22 cellular contexts compared by ENCODE assay signal in the genomic region with DNA sequence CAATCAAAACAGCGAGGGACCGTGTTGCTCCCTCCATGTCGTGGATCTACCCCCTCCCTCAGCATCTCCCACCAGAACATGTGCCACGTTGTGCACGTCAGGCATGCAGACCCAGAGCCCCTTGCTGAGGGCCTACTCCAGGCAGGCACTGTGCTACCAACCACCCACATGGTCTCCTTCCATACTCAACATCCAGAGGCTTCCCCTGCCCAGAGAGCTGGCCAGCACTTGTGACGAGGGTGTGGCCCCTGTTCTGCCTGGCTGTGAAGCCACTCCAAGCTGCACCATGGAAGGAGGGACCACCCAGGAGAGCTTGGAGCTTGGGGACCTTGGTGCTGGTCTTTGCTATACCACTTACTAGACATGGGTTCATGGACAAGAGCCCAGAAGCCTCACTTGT.
"Had no signal": no experiment of that assay in that cellular context is flagged by ENCODE, and none has a peak within 500 bp of the region (broad histone marks: within the 10 kb centered on the region; RNA-seq: fewer than 3 reads in every experiment).

No MANE protein-coding gene starts in this region.

- H3K9me3 Mint-ChIP-seq: activated CD4-positive, alpha-beta T cell treated with anti-CD3 and anti-CD28 coated beads, Interleukin-2, amount 10 ng/mL, durations not matched to agents 7 days and 5 days; activated CD8-positive, alpha-beta T cell treated with anti-CD3 and anti-CD28 coated beads for 36 hours; activated naive CD4-positive, alpha-beta T cell treated with anti-CD3 and anti-CD28 coated beads, Interleukin-2, amount 50 U/mL, for 72 hours; activated T-helper 17 cell treated with anti-CD3 and anti-CD28 coated beads, Interleukin-2, amount 50 U/mL, for 72 hours; central memory CD8-positive, alpha-beta T cell; endodermal cell; mesothelial cell of epicardium; natural killer cell; T-cell; T-helper 2 cell treated with Interferon-gamma antibody and Interleukin-4, amounts not matched to agents 5 μg/mL and 100 μg/mL, for 36 hours had no signal

- DNase-seq: activated CD4-positive, CD25-positive, alpha-beta regulatory T cell treated with anti-CD3 and anti-CD28 coated beads, Interleukin-2, amount 50 U/mL, for 72 hours; activated T-cell treated with anti-CD3 and anti-CD28 coated beads, Interleukin-2, amount 50 U/mL, for 1 hour; aorta; endodermal cell; heart right ventricle; kidney; natural killer cell; stimulated activated CD4-positive, alpha-beta T cell treated with anti-CD3 and anti-CD28 coated beads, Interleukin-2, amount 100 ng/mL, for 48 hours; stimulated activated naive CD4-positive, alpha-beta T cell; T-cell; thyroid gland; uterus had no signal

- H3K27me3 ChIP-seq: heart right ventricle, thyroid gland, uterus had no signal

- H3K79me2 ChIP-seq: parathyroid adenoma had no signal

- H3K4me3 ChIP-seq: heart right ventricle, thyroid gland, uterus had no signal

- H3K27ac ChIP-seq: neutrophil, parathyroid adenoma, thyroid gland, VCaP had no signal

- H3K9me3 ChIP-seq: heart right ventricle, neutrophil, thyroid gland, uterus had no signal

- H3K36me3 ChIP-seq: heart right ventricle, neutrophil, thyroid gland, uterus had no signal

- H2AFZ ChIP-seq: parathyroid adenoma had no signal

- H3K4me3 Mint-ChIP-seq: activated CD4-positive, alpha-beta T cell treated with anti-CD3 and anti-CD28 coated beads, Interleukin-2, amount 10 ng/mL, durations not matched to agents 7 days and 5 days; activated CD8-positive, alpha-beta T cell treated with anti-CD3 and anti-CD28 coated beads for 36 hours; activated T-helper 17 cell treated with anti-CD3 and anti-CD28 coated beads, Interleukin-2, amount 50 U/mL, for 72 hours; central memory CD8-positive, alpha-beta T cell; endodermal cell; mesothelial cell of epicardium; natural killer cell; T-cell; T-helper 2 cell treated with Interferon-gamma antibody and Interleukin-4, amounts not matched to agents 5 μg/mL and 100 μg/mL, for 36 hours had no signal

- H3K4me1 ChIP-seq: thyroid gland had no signal

- H3K4me1 Mint-ChIP-seq: activated CD4-positive, alpha-beta T cell treated with anti-CD3 and anti-CD28 coated beads, Interleukin-2, amount 10 ng/mL, durations not matched to agents 7 days and 5 days; activated T-helper 17 cell treated with anti-CD3 and anti-CD28 coated beads, Interleukin-2, amount 50 U/mL, for 72 hours; central memory CD8-positive, alpha-beta T cell; natural killer cell; T-cell had no signal

- H3K36me3 Mint-ChIP-seq: activated naive CD4-positive, alpha-beta T cell treated with anti-CD3 and anti-CD28 coated beads, Interleukin-2, amount 50 U/mL, for 72 hours; mesothelial cell of epicardium; natural killer cell; T-cell had no signal

- ATAC-seq: natural killer cell, T-cell had no signal

- H3K27ac Mint-ChIP-seq: activated CD4-positive, alpha-beta T cell treated with anti-CD3 and anti-CD28 coated beads, Interleukin-2, amount 10 ng/mL, durations not matched to agents 7 days and 5 days; activated CD8-positive, alpha-beta T cell treated with anti-CD3 and anti-CD28 coated beads for 36 hours; activated naive CD4-positive, alpha-beta T cell treated with anti-CD3 and anti-CD28 coated beads, Interleukin-2, amount 50 U/mL, for 72 hours; activated T-helper 17 cell treated with anti-CD3 and anti-CD28 coated beads, Interleukin-2, amount 50 U/mL, for 72 hours; endodermal cell; mesothelial cell of epicardium; natural killer cell; T-cell; T-helper 2 cell treated with Interferon-gamma antibody and Interleukin-4, amounts not matched to agents 5 μg/mL and 100 μg/mL, for 36 hours had no signal
